Comparison of ENCODE assay signal across 7 cellular contexts in the genomic region with DNA sequence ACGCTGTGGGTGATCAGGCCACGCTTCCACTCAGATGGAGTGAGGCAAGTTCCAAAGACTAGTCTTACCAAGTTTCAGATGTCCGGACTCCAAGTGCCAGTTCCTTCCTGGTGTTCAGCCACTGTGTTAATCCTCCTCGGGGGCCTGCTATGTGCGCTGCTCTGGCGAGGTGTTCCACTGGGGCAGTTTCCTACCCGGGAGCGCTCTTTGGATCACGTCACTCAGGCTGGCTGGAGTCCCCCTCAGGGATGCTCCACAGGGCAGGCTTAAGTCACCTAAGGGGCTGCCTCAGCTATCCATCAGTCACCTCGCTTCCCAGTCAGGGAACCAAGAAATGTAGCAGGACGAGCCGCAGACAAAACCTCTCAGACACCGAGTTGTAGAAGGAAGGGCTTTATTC.
DNase-seq lines count a peak whose midpoint lies in the region; ATAC-seq, FAIRE-seq and TF ChIP-seq lines count a peak whose summit lies in the region.
"Not testable (repeated sequence)": the region's sequence is repeated elsewhere in the genome, so short reads cannot be mapped to it uniquely, and the experiment has no call there.

No MANE protein-coding gene starts in this region.

- H3K14ac ChIP-seq in mesenchymal stem cell (ENCODE audit: low read length in 2 of 2) = not testable (repeated sequence)

- not testable (repeated sequence) for TF ChIP-seq CTCF in GM06990 (IDR thresholded peaks at IDR 0.05; ENCODE audit: insufficient read depth, low read length, poor library complexity, severe bottlenecking); body of pancreas (IDR thresholded peaks at IDR 0.05); neural progenitor cell (IDR thresholded peaks at IDR 0.05)

- WGBS in body of pancreas, 2 donors = 90 to 91% methylated on average over 12 to 13 of the region's 13 CpGs
- 83% methylated on average over 13 of the region's 13 CpGs for WGBS in mesenchymal stem cell

- not testable (repeated sequence) for H3K9me3 Mint-ChIP-seq in neural progenitor cell

- not testable (repeated sequence) for H3K79me1 ChIP-seq in mesenchymal stem cell (replicated peaks; ENCODE audit: low read length, poor library complexity, severe bottlenecking)

- peaks cover 17% of the 10 kb centered on the region for H3K4me1 ChIP-seq in body of pancreas
- not testable (repeated sequence) for H3K4me1 ChIP-seq in mesenchymal stem cell (ENCODE audit: control insufficient read depth, insufficient read depth, low read depth, low read length); neural progenitor cell

- not testable (repeated sequence) for H3F3A ChIP-seq in neural progenitor cell (ENCODE audit: low read depth)

- not testable (repeated sequence) for FAIRE-seq in RCC 7860 (lab: Jason Lieb, UNC)

- peak overlapping the region; percentile 22 for H3K27ac Mint-ChIP-seq in neural progenitor cell

- intact Hi-C loops in body of pancreas (cut with DNase I) = not testable (repeated sequence)

- not testable (repeated sequence) for H3K27me3 ChIP-seq in GM06990 (replicated peaks; ENCODE audit: control insufficient read depth, insufficient read depth, low read length); body of pancreas; mesenchymal stem cell (ENCODE audit: control insufficient read depth in 1 of 2, insufficient read depth in 1 of 2, low read length in 2 of 2); neural progenitor cell

- not testable (repeated sequence) for H3K23ac ChIP-seq in mesenchymal stem cell (ENCODE audit: low read length in 2 of 2)

- not testable (repeated sequence) for H3K9me3 ChIP-seq in body of pancreas; mesenchymal stem cell (ENCODE audit: control insufficient read depth, low read length); neural progenitor cell (ENCODE audit: low read depth)

- H3K4me1 Mint-ChIP-seq in neural progenitor cell = not testable (repeated sequence)

- H3K36me3 Mint-ChIP-seq in neural progenitor cell = not testable (repeated sequence)

- not testable (repeated sequence) for H2AK5ac ChIP-seq in mesenchymal stem cell (ENCODE audit: low read length, severe bottlenecking)

- H4K91ac ChIP-seq in mesenchymal stem cell (ENCODE audit: low read length) = not testable (repeated sequence)

- H3K4ac ChIP-seq in mesenchymal stem cell (ENCODE audit: low read depth in 1 of 2, low read length in 2 of 2) = not testable (repeated sequence)

- not testable (repeated sequence) for H3K9ac ChIP-seq in mesenchymal stem cell (ENCODE audit: low read length); neural progenitor cell

- peak; percentile 33 for ATAC-seq in GM19395 (IDR thresholded peaks at IDR 0.05; ENCODE audit: unreplicated experiment)
- ATAC-seq in body of pancreas = not testable (repeated sequence)

- H2BK12ac ChIP-seq in mesenchymal stem cell (ENCODE audit: low read length in 2 of 2) = not testable (repeated sequence)

- H3K18ac ChIP-seq in mesenchymal stem cell (ENCODE audit: low read depth in 1 of 2, low read length in 2 of 2) = not testable (repeated sequence)

- not testable (repeated sequence) for H2AFZ ChIP-seq in mesenchymal stem cell (ENCODE audit: low read depth, low read length); neural progenitor cell (replicated peaks)

- H4K20me1 ChIP-seq in neural progenitor cell (ENCODE audit: low read depth) = not testable (repeated sequence)

- peak overlapping the region; percentile 33 for H2BK5ac ChIP-seq in mesenchymal stem cell (ENCODE audit: low read depth, low read length, poor library complexity, severe bottlenecking)

- TF ChIP-seq POLR2A in body of pancreas (IDR thresholded peaks at IDR 0.05) = not testable (repeated sequence)

- DNase-seq in GM06990 (ENCODE audit: extremely low read depth, insufficient read length) = peak; percentile 7
- peak; percentile 37 for DNase-seq in RCC 7860 (ENCODE audit: low spot score)
- DNase-seq in body of pancreas = peak in 1 of 4 donors; percentile 7
- peak; percentile 57 for DNase-seq in glomerular visceral epithelial cell (ENCODE audit: extremely low spot score)
- DNase-seq in mesenchymal stem cell; neural progenitor cell (ENCODE audit: low spot score): not testable (repeated sequence)

- H3K4me3 Mint-ChIP-seq in neural progenitor cell = not testable (repeated sequence)

- H3K27me3 Mint-ChIP-seq in neural progenitor cell (ENCODE audit: insufficient read depth, low read depth) = not testable (repeated sequence)

- H3K4me3 ChIP-seq in GM06990 (replicated peaks; ENCODE audit: low read depth, low read length); body of pancreas; mesenchymal stem cell (ENCODE audit: insufficient read depth in 1 of 2, low read depth in 1 of 2, low read length in 2 of 2); neural progenitor cell: not testable (repeated sequence)

- H4K8ac ChIP-seq in mesenchymal stem cell (ENCODE audit: low read length) = not testable (repeated sequence)

- H3K79me2 ChIP-seq in neural progenitor cell (ENCODE audit: low read depth) = not testable (repeated sequence)

- peak overlapping the region in 3 of 4 donors; percentile 62 to 83 (median 74) for H3K27ac ChIP-seq in body of pancreas
- H3K27ac ChIP-seq in mesenchymal stem cell (ENCODE audit: low read length, poor library complexity, severe bottlenecking) = peak overlapping the region; percentile 13
- H3K27ac ChIP-seq in neural progenitor cell = not testable (repeated sequence)

- H3K36me3 ChIP-seq in GM06990 (ENCODE audit: control insufficient read depth, insufficient read depth, low read length); body of pancreas (replicated peaks in 1 of 2; ENCODE audit: insufficient read depth in 1 of 2, low read depth in 2 of 2); mesenchymal stem cell (ENCODE audit: control insufficient read depth in 1 of 2, insufficient read depth in 2 of 2, low read depth in 1 of 2, low read length in 2 of 2); neural progenitor cell: not testable (repeated sequence)

- not testable (repeated sequence) for H2BK120ac ChIP-seq in mesenchymal stem cell (ENCODE audit: low read depth, low read length)

- H2BK15ac ChIP-seq in mesenchymal stem cell (ENCODE audit: low read depth, poor library complexity, severe bottlenecking) = not testable (repeated sequence)

- H3K4me2 ChIP-seq in mesenchymal stem cell (ENCODE audit: low read length, poor library complexity, severe bottlenecking); neural progenitor cell: not testable (repeated sequence)
